26 cellular contexts compared by ENCODE assay signal in genomic region chr20:3483784-3484183, GRCh38. TPM values are rescaled to one million over a fixed set of nuclear protein-coding genes. Genes with fewer than 3 reads are reported as not detected.
DNase-seq lines count a peak whose midpoint lies in the region; ATAC-seq and TF ChIP-seq lines count a peak whose summit lies in the region.
"Had no signal": no experiment of that assay in that cellular context is flagged by ENCODE, and none has a peak within 500 bp of the region (broad histone marks: within the 10 kb centered on the region; RNA-seq: fewer than 3 reads in every experiment).

No MANE protein-coding gene starts in this region.

- H3K79me2 ChIP-seq in hepatocyte: peaks cover 82% of the 10 kb centered on the region

- no peak overlapping the region for H3K4me2 ChIP-seq in hepatocyte

- no peaks in the 10 kb centered on the region for H3K4me1 Mint-ChIP-seq in activated CD4-positive, alpha-beta T cell treated with anti-CD3 and anti-CD28 coated beads, Interleukin-2, amount 10 ng/mL, durations not matched to agents 24 days and 14 days
- no peaks in the 10 kb centered on the region for H3K4me1 Mint-ChIP-seq in activated CD8-positive, alpha-beta memory T cell treated with anti-CD3 and anti-CD28 coated beads, Interleukin-2, amount 10 ng/mL, durations not matched to agents 7 days and 5 days
- H3K4me1 Mint-ChIP-seq: brain had no signal

- no peak overlapping the region for H3K4me3 Mint-ChIP-seq in activated CD4-positive, alpha-beta T cell treated with anti-CD3 and anti-CD28 coated beads, Interleukin-2, amount 10 ng/mL, durations not matched to agents 24 days and 14 days
- no peak overlapping the region for H3K4me3 Mint-ChIP-seq in activated CD8-positive, alpha-beta memory T cell treated with anti-CD3 and anti-CD28 coated beads, Interleukin-2, amount 10 ng/mL, durations not matched to agents 7 days and 5 days
- H3K4me3 Mint-ChIP-seq: activated CD4-positive, alpha-beta T cell treated with anti-CD3 and anti-CD28 coated beads for 36 hours; activated naive CD8-positive, alpha-beta T cell treated with anti-CD3 and anti-CD28 coated beads, Interleukin-2, amount 50 U/mL, for 24 hours; brain; CD4-positive, alpha-beta memory T cell; IgD-negative memory B cell; naive B cell; stimulated activated naive B cell treated with anti-CD40 and anti-IgM and Interleukin-4, amounts not matched to agents 10 μg/mL and 1 μg/mL and 100 μg/mL, for 72 hours; T-helper 2 cell treated with Interferon-gamma antibody and Interleukin-4, amounts not matched to agents 5 μg/mL and 100 μg/mL, for 36 hours had no signal

- H4K20me1 ChIP-seq in hepatocyte (ENCODE audit: insufficient read depth, poor library complexity, severe bottlenecking): peaks cover 4% of the 10 kb centered on the region

- intact Hi-C loops in activated CD4-positive, alpha-beta T cell treated with anti-CD3 and anti-CD28 coated beads, Interleukin-2, amount 10 ng/mL, durations not matched to agents 24 days and 14 days (cut with micrococcal nuclease): no loop called here

- H3K9me3 ChIP-seq in adipocyte (ENCODE audit: control insufficient read depth, low read length) (peaks cover 15% of the 10 kb centered on the region), hepatocyte (ENCODE audit: low read depth) (no peaks in the 10 kb centered on the region)
- H3K9me3 ChIP-seq: gastrocnemius medialis had no signal

- H3K36me3 Mint-ChIP-seq in activated CD4-positive, alpha-beta T cell treated with anti-CD3 and anti-CD28 coated beads, Interleukin-2, amount 10 ng/mL, durations not matched to agents 24 days and 14 days (ENCODE audit: low read depth): peaks cover 7% of the 10 kb centered on the region
- H3K36me3 Mint-ChIP-seq in activated CD8-positive, alpha-beta memory T cell treated with anti-CD3 and anti-CD28 coated beads, Interleukin-2, amount 10 ng/mL, durations not matched to agents 7 days and 5 days: peaks cover 21% of the 10 kb centered on the region

- H3K9me2 ChIP-seq in hepatocyte (replicated peaks; ENCODE audit: insufficient read depth): no peaks in the 10 kb centered on the region

- H3K27ac Mint-ChIP-seq in activated CD4-positive, alpha-beta T cell treated with anti-CD3 and anti-CD28 coated beads, Interleukin-2, amount 10 ng/mL, durations not matched to agents 24 days and 14 days: no peak overlapping the region
- H3K27ac Mint-ChIP-seq in activated CD8-positive, alpha-beta memory T cell treated with anti-CD3 and anti-CD28 coated beads, Interleukin-2, amount 10 ng/mL, durations not matched to agents 7 days and 5 days: no peak overlapping the region
- H3K27ac Mint-ChIP-seq: activated CD4-positive, alpha-beta T cell treated with anti-CD3 and anti-CD28 coated beads for 36 hours; activated naive CD8-positive, alpha-beta T cell treated with anti-CD3 and anti-CD28 coated beads, Interleukin-2, amount 50 U/mL, for 24 hours; brain; IgD-negative memory B cell; stimulated activated naive B cell treated with anti-CD40 and anti-IgM and Interleukin-4, amounts not matched to agents 10 μg/mL and 1 μg/mL and 100 μg/mL, for 72 hours; T-helper 2 cell treated with Interferon-gamma antibody and Interleukin-4, amounts not matched to agents 5 μg/mL and 100 μg/mL, for 36 hours had no signal

- DNase-seq in activated CD4-positive, alpha-beta T cell treated with anti-CD3 and anti-CD28 coated beads, Interleukin-2, amount 10 ng/mL, durations not matched to agents 24 days and 14 days: peak; percentile 38
- no peak for DNase-seq in activated CD4-positive, alpha-beta T cell treated with anti-CD3 and anti-CD28 coated beads, Interleukin-2, amount 50 U/mL, for 1 hour
- DNase-seq in adipocyte (ENCODE audit: low read depth): peak; percentile 19
- DNase-seq in fibroblast of pulmonary artery (ENCODE audit: low read depth): peak; percentile 19
- no peak for DNase-seq in hepatocyte (ENCODE audit: low spot score)
- DNase-seq in activated CD8-positive, alpha-beta memory T cell treated with anti-CD3 and anti-CD28 coated beads, Interleukin-2, amount 10 ng/mL, durations not matched to agents 7 days and 5 days: no peak
- DNase-seq: activated CD4-positive, alpha-beta T cell treated with anti-CD3 and anti-CD28 coated beads for 36 hours; activated naive CD8-positive, alpha-beta T cell treated with anti-CD3 and anti-CD28 coated beads, Interleukin-2, amount 50 U/mL, for 24 hours; activated T-cell treated with anti-CD3 and anti-CD28 coated beads, Interleukin-2, amount 50 U/mL, for 48 hours; CD4-positive, alpha-beta memory T cell; DMS 273 treated with DMSO at 0.1 percent for 48 hours; effector CD4-positive, alpha-beta T cell; erythroblast; gastrocnemius medialis; left lung; naive B cell; NCI-H1417; NCI-H446; Right ventricle myocardium superior; stimulated activated naive B cell treated with anti-CD40 and anti-IgM and Interleukin-4, amounts not matched to agents 10 μg/mL and 1 μg/mL and 100 μg/mL, for 72 hours had no signal

- H2AFZ ChIP-seq in hepatocyte: no peak overlapping the region

- peaks cover 5% of the 10 kb centered on the region for H3K4me1 ChIP-seq in adipocyte (ENCODE audit: control insufficient read depth, insufficient read depth, low read length)
- no peaks in the 10 kb centered on the region for H3K4me1 ChIP-seq in hepatocyte (ENCODE audit: insufficient read depth)

- peaks cover 4% of the 10 kb centered on the region for H3K9me3 Mint-ChIP-seq in activated CD4-positive, alpha-beta T cell treated with anti-CD3 and anti-CD28 coated beads, Interleukin-2, amount 10 ng/mL, durations not matched to agents 24 days and 14 days
- H3K9me3 Mint-ChIP-seq in activated CD8-positive, alpha-beta memory T cell treated with anti-CD3 and anti-CD28 coated beads, Interleukin-2, amount 10 ng/mL, durations not matched to agents 7 days and 5 days (ENCODE audit: low read depth): peaks cover 11% of the 10 kb centered on the region

- 90% methylated on average over 1 of the region's 1 CpG for WGBS in hepatocyte (ENCODE audit: low lambda C conversion rate, missing lambda C conversion rate)

- no peaks in the 10 kb centered on the region for H3K36me3 ChIP-seq in adipocyte (ENCODE audit: control insufficient read depth, insufficient read depth, low read length, severe bottlenecking)
- no peaks in the 10 kb centered on the region for H3K36me3 ChIP-seq in hepatocyte (replicated peaks; ENCODE audit: insufficient read depth, low read depth)
- H3K36me3 ChIP-seq: gastrocnemius medialis, left lung had no signal

- no peaks in the 10 kb centered on the region for H3K27me3 ChIP-seq in adipocyte (replicated peaks; ENCODE audit: control insufficient read depth, insufficient read depth, low read length)
- H3K27me3 ChIP-seq in hepatocyte: no peaks in the 10 kb centered on the region
- H3K27me3 ChIP-seq: gastrocnemius medialis, left lung had no signal

- no peak overlapping the region for H3K27ac ChIP-seq in hepatocyte
- H3K27ac ChIP-seq: 22Rv1, gastrocnemius medialis, left lung had no signal

- ATAC-seq in HG02678 (IDR thresholded peaks at IDR 0.05; ENCODE audit: unreplicated experiment) (no peak), GM21786 (IDR thresholded peaks at IDR 0.05; ENCODE audit: unreplicated experiment) (no peak)
- ATAC-seq in activated CD8-positive, alpha-beta memory T cell treated with anti-CD3 and anti-CD28 coated beads, Interleukin-2, amount 10 ng/mL, durations not matched to agents 7 days and 5 days: no peak
- ATAC-seq: activated CD4-positive, alpha-beta T cell treated with anti-CD3 and anti-CD28 coated beads for 36 hours; activated naive CD8-positive, alpha-beta T cell treated with anti-CD3 and anti-CD28 coated beads, Interleukin-2, amount 50 U/mL, for 24 hours; gastrocnemius medialis; left lung; stimulated activated naive B cell treated with anti-CD40 and anti-IgM and Interleukin-4, amounts not matched to agents 10 μg/mL and 1 μg/mL and 100 μg/mL, for 72 hours had no signal

- CTCF ChIA-PET in activated CD8-positive, alpha-beta memory T cell treated with anti-CD3 and anti-CD28 coated beads, Interleukin-2, amount 10 ng/mL, durations not matched to agents 7 days and 5 days (lab: Charles Lee): no interaction called here

- no peak overlapping the region for H3K4me3 ChIP-seq in adipocyte (ENCODE audit: low read length)
- H3K4me3 ChIP-seq in fibroblast of pulmonary artery (replicated peaks; ENCODE audit: low read depth, low read length): no peak overlapping the region
- no peak overlapping the region for H3K4me3 ChIP-seq in hepatocyte
- H3K4me3 ChIP-seq: gastrocnemius medialis, left lung had no signal

- TF ChIP-seq CTCF in fibroblast of pulmonary artery (IDR thresholded peaks at IDR 0.05; ENCODE audit: low read length, missing control alignments): no peak
- TF ChIP-seq CTCF in hepatocyte (IDR thresholded peaks at IDR 0.05; ENCODE audit: poor library complexity): no peak

- no peaks in the 10 kb centered on the region for H3K27me3 Mint-ChIP-seq in activated CD4-positive, alpha-beta T cell treated with anti-CD3 and anti-CD28 coated beads, Interleukin-2, amount 10 ng/mL, durations not matched to agents 24 days and 14 days
- H3K27me3 Mint-ChIP-seq in activated CD8-positive, alpha-beta memory T cell treated with anti-CD3 and anti-CD28 coated beads, Interleukin-2, amount 10 ng/mL, durations not matched to agents 7 days and 5 days: no peaks in the 10 kb centered on the region
- H3K27me3 Mint-ChIP-seq: activated CD4-positive, alpha-beta T cell treated with anti-CD3 and anti-CD28 coated beads for 36 hours; activated naive CD8-positive, alpha-beta T cell treated with anti-CD3 and anti-CD28 coated beads, Interleukin-2, amount 50 U/mL, for 24 hours; brain; CD4-positive, alpha-beta memory T cell; IgD-negative memory B cell; naive B cell; stimulated activated naive B cell treated with anti-CD40 and anti-IgM and Interleukin-4, amounts not matched to agents 10 μg/mL and 1 μg/mL and 100 μg/mL, for 72 hours had no signal

- no peak overlapping the region for H3K9ac ChIP-seq in adipocyte (ENCODE audit: low read length)

RNA-seq across cellular contexts. Expression of gene ATRN, which starts 13.0 kb away (rescaled TPM):
- 11.8 and 12.1 TPM in 2 replicates for total RNA-seq in activated CD4-positive, alpha-beta T cell treated with anti-CD3 and anti-CD28 coated beads, Interleukin-2, amount 10 ng/mL, durations not matched to agents 24 days and 14 days
- 68.1 and 71.1 TPM in 2 replicates for total RNA-seq in hepatocyte
- polyA plus RNA-seq in hepatocyte: 14.7 and 20.3 TPM in 2 replicates
- total RNA-seq in activated CD8-positive, alpha-beta memory T cell treated with anti-CD3 and anti-CD28 coated beads, Interleukin-2, amount 10 ng/mL, durations not matched to agents 7 days and 5 days: 1 to 10 TPM; 8.1 to 9.0 TPM

Comparison
In these comparisons a context has a peak if more than half of its experiments do, and no peak if none do; other contexts are left out.
1. DNase-seq: peak in activated CD4-positive, alpha-beta T cell treated with anti-CD3 and anti-CD28 coated beads, Interleukin-2, amount 10 ng/mL, durations not matched to agents 24 days and 14 days (single experiment), adipocyte (single experiment) and fibroblast of pulmonary artery (single experiment); none in activated CD4-positive, alpha-beta T cell treated with anti-CD3 and anti-CD28 coated beads, Interleukin-2, amount 50 U/mL, for 1 hour (single experiment), hepatocyte (single experiment) and activated CD8-positive, alpha-beta memory T cell treated with anti-CD3 and anti-CD28 coated beads, Interleukin-2, amount 10 ng/mL, durations not matched to agents 7 days and 5 days (single experiment).